Comparison of ENCODE assay signal across 8 cellular contexts in the genomic region with DNA sequence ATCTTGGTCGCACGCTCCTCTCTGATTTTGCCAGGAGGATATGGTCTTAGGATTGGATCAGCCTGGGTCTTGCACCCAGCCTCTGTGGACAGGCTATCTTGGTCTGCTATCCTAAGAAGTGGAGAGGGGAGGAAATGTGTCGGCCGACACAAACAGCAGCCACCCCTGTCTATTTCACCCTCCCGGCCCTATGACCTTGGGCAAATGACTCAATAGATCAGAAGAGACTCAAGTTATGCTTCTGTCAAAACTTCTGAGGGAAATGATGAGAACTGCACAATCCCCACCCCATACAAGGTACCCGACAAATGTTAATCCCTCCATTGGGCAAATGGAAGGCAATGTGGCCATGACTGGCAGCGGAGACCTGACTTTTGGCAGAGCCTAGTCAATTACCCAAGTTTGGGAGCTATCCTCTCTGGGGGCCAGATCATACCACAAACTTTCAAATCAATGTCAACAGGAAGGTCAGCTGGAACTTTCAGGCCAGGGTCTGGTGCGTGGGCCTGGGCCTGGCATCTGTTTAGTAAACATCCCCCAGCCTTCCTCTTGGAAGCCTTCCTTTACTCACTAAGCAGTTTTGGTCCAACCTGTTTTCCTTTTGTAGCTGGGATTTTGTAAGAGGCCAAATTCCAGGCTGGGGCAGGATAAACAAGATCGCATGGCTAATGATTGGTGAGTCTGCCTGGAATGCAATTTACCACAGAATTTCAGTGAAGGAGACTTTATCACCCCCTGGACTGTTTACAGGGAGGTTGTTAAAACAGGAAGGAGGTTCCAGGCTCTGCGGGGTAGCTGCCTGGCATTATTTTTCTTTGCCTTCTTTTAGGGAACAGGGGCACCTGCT.
A peak's percentile ranks its signal among the peaks of the same experiment; 100 is the strongest.
DNase-seq lines count a peak whose midpoint lies in the region; ATAC-seq and TF ChIP-seq lines count a peak whose summit lies in the region.

No MANE protein-coding gene starts in this region.

- H3K4me3 ChIP-seq in BJ (ENCODE audit: low read depth, low read length) (no peak overlapping the region), OCI-LY3 (ENCODE audit: low read length) (peak overlapping the region; percentile 30), epithelial cell of esophagus (ENCODE audit: low read length) (no peak overlapping the region)

- peaks cover 79% of the 10 kb centered on the region for H3K4me1 ChIP-seq in OCI-LY3 (ENCODE audit: low read length)

- no peak for TF ChIP-seq CTCF in BJ (IDR thresholded peaks at IDR 0.05; ENCODE audit: insufficient read depth, low read depth, low read length)
- TF ChIP-seq CTCF in OCI-LY3 (IDR thresholded peaks at IDR 0.05; ENCODE audit: low read depth, low read length), result no peak
- no peak for TF ChIP-seq CTCF in epithelial cell of esophagus (IDR thresholded peaks at IDR 0.05; ENCODE audit: insufficient read depth, low read depth, low read length, missing control alignments)
- no peak for TF ChIP-seq CTCF in nephron (IDR thresholded peaks at IDR 0.05; ENCODE audit: unreplicated experiment in 3 of 3)

- POLR2A ChIA-PET in BJ (lab: Charles Lee), result no interaction called here

- no peaks in the 10 kb centered on the region for H3K27me3 Mint-ChIP-seq in nephron (ENCODE audit: low read depth)
- no peaks in the 10 kb centered on the region for H3K27me3 Mint-ChIP-seq in stimulated activated naive CD8-positive, alpha-beta T cell treated with anti-CD3 and anti-CD28 coated beads, Interleukin-15, amount 100 ng/mL, for 72 hours

- peak overlapping the region; percentile 94 for H3K27ac ChIP-seq in OCI-LY3 (ENCODE audit: low read length)

- H3K27ac Mint-ChIP-seq in nephron, result peak overlapping the region; percentile 89 to 95 (median 91)
- no peak overlapping the region for H3K27ac Mint-ChIP-seq in stimulated activated naive CD8-positive, alpha-beta T cell treated with anti-CD3 and anti-CD28 coated beads, Interleukin-15, amount 100 ng/mL, for 72 hours

- CTCF ChIA-PET in BJ (lab: Yijun Ruan, JAX), result interaction anchor here (1.2 to 1.6 kb wide), 4 partner anchors 10 to 194 kb away, joined by 3 to 6 read pairs (median 4); no protein-coding TSS in a partner anchor

- H3K36me3 Mint-ChIP-seq in nephron (ENCODE audit: low read depth), result peaks cover 5% of the 10 kb centered on the region

- H3K4me1 Mint-ChIP-seq in nephron, result peaks cover 17% of the 10 kb centered on the region
- peaks cover 10% of the 10 kb centered on the region for H3K4me1 Mint-ChIP-seq in stimulated activated naive CD8-positive, alpha-beta T cell treated with anti-CD3 and anti-CD28 coated beads, Interleukin-15, amount 100 ng/mL, for 72 hours

- no peaks in the 10 kb centered on the region for H3K36me3 ChIP-seq in BJ (ENCODE audit: control insufficient read depth, insufficient read depth, low read length)
- H3K36me3 ChIP-seq in OCI-LY3 (replicated peaks; ENCODE audit: low read depth, low read length), result peaks cover 15% of the 10 kb centered on the region

- peak overlapping the region in 2 of 3 experiments; percentile 8 to 36 for H3K4me3 Mint-ChIP-seq in nephron
- no peak overlapping the region for H3K4me3 Mint-ChIP-seq in stimulated activated naive CD8-positive, alpha-beta T cell treated with anti-CD3 and anti-CD28 coated beads, Interleukin-15, amount 100 ng/mL, for 72 hours

- DNase-seq in BJ (ENCODE audit: low read depth) (peak; percentile 84), epithelial cell of esophagus (ENCODE audit: low read depth) (peak; percentile 95), retina (no peak), NAMALWA (ENCODE audit: low spot score) (no peak)
- no peak for DNase-seq in stimulated activated naive CD8-positive, alpha-beta T cell treated with anti-CD3 and anti-CD28 coated beads, Interleukin-15, amount 100 ng/mL, for 72 hours
- no peak for DNase-seq in activated CD4-positive, alpha-beta T cell treated with anti-CD3 and anti-CD28 coated beads, Interleukin-2, amount 50 U/mL, for 4 hours

- H3K27me3 ChIP-seq in BJ (ENCODE audit: control insufficient read depth, insufficient read depth, low read length) (no peaks in the 10 kb centered on the region), OCI-LY3 (ENCODE audit: low read depth, low read length) (no peaks in the 10 kb centered on the region)

- H3K9me3 ChIP-seq in OCI-LY3 (ENCODE audit: insufficient read depth, low read length), result peaks cover 13% of the 10 kb centered on the region

- no peaks in the 10 kb centered on the region for H3K79me2 ChIP-seq in OCI-LY3 (ENCODE audit: low read length)

- peak overlapping the region; percentile 60 for H3K9ac ChIP-seq in OCI-LY3 (ENCODE audit: low read length)

- H2AFZ ChIP-seq in OCI-LY3 (ENCODE audit: low read depth, low read length), result peak overlapping the region; percentile 62

- ATAC-seq in stimulated activated naive CD8-positive, alpha-beta T cell treated with anti-CD3 and anti-CD28 coated beads, Interleukin-15, amount 100 ng/mL, for 72 hours, result no peak

- no peaks in the 10 kb centered on the region for H4K20me1 ChIP-seq in OCI-LY3 (ENCODE audit: insufficient read depth, low read length)

- H3K9me3 Mint-ChIP-seq in nephron, result peaks cover 6% of the 10 kb centered on the region
- peaks cover 8 to 14% of the 10 kb centered on the region in 2 donors for H3K9me3 Mint-ChIP-seq in stimulated activated naive CD8-positive, alpha-beta T cell treated with anti-CD3 and anti-CD28 coated beads, Interleukin-15, amount 100 ng/mL, for 72 hours

- H3K4me2 ChIP-seq in OCI-LY3 (ENCODE audit: low read length), result peak overlapping the region; percentile 70

Comparison
In these comparisons a context has a peak if more than half of its experiments do, and no peak if none do; other contexts are left out.
1. DNase-seq: peak in BJ (single experiment) and epithelial cell of esophagus (single experiment); none in retina (single experiment), stimulated activated naive CD8-positive, alpha-beta T cell treated with anti-CD3 and anti-CD28 coated beads, Interleukin-15, amount 100 ng/mL, for 72 hours (0 of 2), activated CD4-positive, alpha-beta T cell treated with anti-CD3 and anti-CD28 coated beads, Interleukin-2, amount 50 U/mL, for 4 hours (0 of 2) and NAMALWA (single experiment).
2. H3K27ac Mint-ChIP-seq: peak in nephron (3 of 3); none in stimulated activated naive CD8-positive, alpha-beta T cell treated with anti-CD3 and anti-CD28 coated beads, Interleukin-15, amount 100 ng/mL, for 72 hours (0 of 2).
3. H3K4me3 Mint-ChIP-seq: peak in nephron (2 of 3); none in stimulated activated naive CD8-positive, alpha-beta T cell treated with anti-CD3 and anti-CD28 coated beads, Interleukin-15, amount 100 ng/mL, for 72 hours (0 of 2).